ENCODE assay signal across 13 cellular contexts in genomic region chr2:25369439-25369838, GRCh38.
"Had no signal": no experiment of that assay in that cellular context is flagged by ENCODE, and none has a peak within 500 bp of the region (broad histone marks: within the 10 kb centered on the region; RNA-seq: fewer than 3 reads in every experiment).

No MANE protein-coding gene starts in this region.

- H3K27ac Mint-ChIP-seq: activated naive CD8-positive, alpha-beta T cell treated with anti-CD3 and anti-CD28 coated beads, Interleukin-2, amount 50 U/mL, for 24 hours; dendritic cell treated with granulocyte-macrophage colony-stimulating factor and Interleukin-4, amounts not matched to agents 40 ng/mL and 50 ng/mL, for 4 days had no signal

- H3K9me3 Mint-ChIP-seq: activated naive CD8-positive, alpha-beta T cell treated with anti-CD3 and anti-CD28 coated beads, Interleukin-2, amount 50 U/mL, for 24 hours; activated T-cell treated with anti-CD3 and anti-CD28 coated beads, Interleukin-2, amount 50 U/mL, for 4 hours; dendritic cell treated with granulocyte-macrophage colony-stimulating factor and Interleukin-4, amounts not matched to agents 40 ng/mL and 50 ng/mL, for 4 days; effector memory CD8-positive, alpha-beta T cell; nephron progenitor cell had no signal

- ATAC-seq: activated naive CD8-positive, alpha-beta T cell treated with anti-CD3 and anti-CD28 coated beads, Interleukin-2, amount 50 U/mL, for 24 hours; activated T-cell treated with anti-CD3 and anti-CD28 coated beads, Interleukin-2, amount 50 U/mL, for 4 hours; effector memory CD8-positive, alpha-beta T cell; foreskin keratinocyte had no signal

- DNase-seq: activated CD4-positive, alpha-beta T cell treated with anti-CD3 and anti-CD28 coated beads, Interleukin-2, amount 50 U/mL, for 48 hours; activated gamma-delta T cell treated with Interleukin-2 at 50 U/mL for 16 hours; activated naive CD8-positive, alpha-beta T cell treated with anti-CD3 and anti-CD28 coated beads, Interleukin-2, amount 50 U/mL, for 24 hours; activated T-cell treated with anti-CD3 and anti-CD28 coated beads, Interleukin-2, amount 50 U/mL, for 4 hours; cerebellar nuclear complex; effector memory CD8-positive, alpha-beta T cell; foreskin keratinocyte; nephron progenitor cell; sigmoid colon; stimulated activated CD4-positive, alpha-beta T cell treated with anti-CD3 and anti-CD28 coated beads, Interleukin-1b, Interleukin-23, amount 100 ng/mL, for 48 hours; T-helper 1 cell; T1000 had no signal

- H3K4me3 Mint-ChIP-seq: activated naive CD8-positive, alpha-beta T cell treated with anti-CD3 and anti-CD28 coated beads, Interleukin-2, amount 50 U/mL, for 24 hours; activated T-cell treated with anti-CD3 and anti-CD28 coated beads, Interleukin-2, amount 50 U/mL, for 4 hours; dendritic cell treated with granulocyte-macrophage colony-stimulating factor and Interleukin-4, amounts not matched to agents 40 ng/mL and 50 ng/mL, for 4 days; effector memory CD8-positive, alpha-beta T cell; nephron progenitor cell had no signal

- H3K27me3 Mint-ChIP-seq: activated naive CD8-positive, alpha-beta T cell treated with anti-CD3 and anti-CD28 coated beads, Interleukin-2, amount 50 U/mL, for 24 hours; effector memory CD8-positive, alpha-beta T cell had no signal
